ENCODE assay signal across 1 cellular context in the genomic region with DNA sequence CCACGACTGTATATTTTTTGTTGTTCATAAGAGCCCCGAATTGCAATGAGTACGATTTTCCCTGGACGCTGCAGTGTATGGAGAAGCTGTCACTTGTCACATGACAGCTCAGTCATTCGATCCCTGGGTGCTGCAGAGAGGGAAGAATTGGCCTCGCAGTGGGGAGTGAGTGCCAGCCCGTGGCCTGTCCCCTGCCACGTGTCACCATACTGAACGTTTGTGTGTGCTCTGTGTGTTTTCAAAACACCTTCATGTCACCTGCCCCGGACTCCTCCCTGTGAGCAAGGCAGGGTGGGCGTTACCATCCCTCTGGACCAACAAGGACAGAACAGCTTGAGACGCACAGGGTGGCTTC.
TF ChIP-seq lines count a peak whose summit lies in the region.

No MANE protein-coding gene starts in this region.

TF ChIP-seq in WTC11, 78 proteins besides CTCF, POLR2A, EP300 and RAD21:
- TF ChIP-seq, protein P1, sequence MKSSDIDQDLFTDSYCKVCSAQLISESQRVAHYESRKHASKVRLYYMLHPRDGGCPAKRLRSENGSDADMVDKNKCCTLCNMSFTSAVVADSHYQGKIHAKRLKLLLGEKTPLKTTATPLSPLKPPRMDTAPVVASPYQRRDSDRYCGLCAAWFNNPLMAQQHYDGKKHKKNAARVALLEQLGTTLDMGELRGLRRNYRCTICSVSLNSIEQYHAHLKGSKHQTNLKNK (CRISPR knock-in tag; IDR thresholded peaks at IDR 0.05), result no peak
- TF ChIP-seq CBFB (CRISPR knock-in tag; IDR thresholded peaks at IDR 0.05; ENCODE audit: low read depth) (no peak), TCF7 (CRISPR knock-in tag; IDR thresholded peaks at IDR 0.05; ENCODE audit: low read depth) (no peak), TP53 (CRISPR knock-in tag; IDR thresholded peaks at IDR 0.05) (no peak), ZNF317 (CRISPR knock-in tag; IDR thresholded peaks at IDR 0.05; ENCODE audit: borderline replicate concordance, low read depth) (no peak), NR2C2 (CRISPR knock-in tag; IDR thresholded peaks at IDR 0.05) (no peak), ZNF263 (CRISPR knock-in tag; IDR thresholded peaks at IDR 0.05; ENCODE audit: low read depth) (no peak), RORB (CRISPR knock-in tag; IDR thresholded peaks at IDR 0.05) (no peak), ZNF416 (CRISPR knock-in tag; IDR thresholded peaks at IDR 0.05) (no peak)
- TF ChIP-seq, protein P2, sequence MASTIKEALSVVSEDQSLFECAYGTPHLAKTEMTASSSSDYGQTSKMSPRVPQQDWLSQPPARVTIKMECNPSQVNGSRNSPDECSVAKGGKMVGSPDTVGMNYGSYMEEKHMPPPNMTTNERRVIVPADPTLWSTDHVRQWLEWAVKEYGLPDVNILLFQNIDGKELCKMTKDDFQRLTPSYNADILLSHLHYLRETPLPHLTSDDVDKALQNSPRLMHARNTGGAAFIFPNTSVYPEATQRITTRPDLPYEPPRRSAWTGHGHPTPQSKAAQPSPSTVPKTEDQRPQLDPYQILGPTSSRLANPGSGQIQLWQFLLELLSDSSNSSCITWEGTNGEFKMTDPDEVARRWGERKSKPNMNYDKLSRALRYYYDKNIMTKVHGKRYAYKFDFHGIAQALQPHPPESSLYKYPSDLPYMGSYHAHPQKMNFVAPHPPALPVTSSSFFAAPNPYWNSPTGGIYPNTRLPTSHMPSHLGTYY (CRISPR knock-in tag; IDR thresholded peaks at IDR 0.05), result no peak
- TF ChIP-seq, protein P3, sequence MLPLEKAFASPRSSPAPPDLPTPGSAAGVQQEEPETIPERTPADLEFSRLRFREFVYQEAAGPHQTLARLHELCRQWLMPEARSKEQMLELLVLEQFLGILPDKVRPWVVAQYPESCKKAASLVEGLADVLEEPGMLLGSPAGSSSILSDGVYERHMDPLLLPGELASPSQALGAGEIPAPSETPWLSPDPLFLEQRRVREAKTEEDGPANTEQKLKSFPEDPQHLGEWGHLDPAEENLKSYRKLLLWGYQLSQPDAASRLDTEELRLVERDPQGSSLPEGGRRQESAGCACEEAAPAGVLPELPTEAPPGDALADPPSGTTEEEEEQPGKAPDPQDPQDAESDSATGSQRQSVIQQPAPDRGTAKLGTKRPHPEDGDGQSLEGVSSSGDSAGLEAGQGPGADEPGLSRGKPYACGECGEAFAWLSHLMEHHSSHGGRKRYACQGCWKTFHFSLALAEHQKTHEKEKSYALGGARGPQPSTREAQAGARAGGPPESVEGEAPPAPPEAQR (CRISPR knock-in tag; IDR thresholded peaks at IDR 0.05), result no peak
- TF ChIP-seq, protein P4, sequence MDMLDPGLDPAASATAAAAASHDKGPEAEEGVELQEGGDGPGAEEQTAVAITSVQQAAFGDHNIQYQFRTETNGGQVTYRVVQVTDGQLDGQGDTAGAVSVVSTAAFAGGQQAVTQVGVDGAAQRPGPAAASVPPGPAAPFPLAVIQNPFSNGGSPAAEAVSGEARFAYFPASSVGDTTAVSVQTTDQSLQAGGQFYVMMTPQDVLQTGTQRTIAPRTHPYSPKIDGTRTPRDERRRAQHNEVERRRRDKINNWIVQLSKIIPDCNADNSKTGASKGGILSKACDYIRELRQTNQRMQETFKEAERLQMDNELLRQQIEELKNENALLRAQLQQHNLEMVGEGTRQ (CRISPR knock-in tag; IDR thresholded peaks at IDR 0.05), result no peak
- TF ChIP-seq, protein P5, sequence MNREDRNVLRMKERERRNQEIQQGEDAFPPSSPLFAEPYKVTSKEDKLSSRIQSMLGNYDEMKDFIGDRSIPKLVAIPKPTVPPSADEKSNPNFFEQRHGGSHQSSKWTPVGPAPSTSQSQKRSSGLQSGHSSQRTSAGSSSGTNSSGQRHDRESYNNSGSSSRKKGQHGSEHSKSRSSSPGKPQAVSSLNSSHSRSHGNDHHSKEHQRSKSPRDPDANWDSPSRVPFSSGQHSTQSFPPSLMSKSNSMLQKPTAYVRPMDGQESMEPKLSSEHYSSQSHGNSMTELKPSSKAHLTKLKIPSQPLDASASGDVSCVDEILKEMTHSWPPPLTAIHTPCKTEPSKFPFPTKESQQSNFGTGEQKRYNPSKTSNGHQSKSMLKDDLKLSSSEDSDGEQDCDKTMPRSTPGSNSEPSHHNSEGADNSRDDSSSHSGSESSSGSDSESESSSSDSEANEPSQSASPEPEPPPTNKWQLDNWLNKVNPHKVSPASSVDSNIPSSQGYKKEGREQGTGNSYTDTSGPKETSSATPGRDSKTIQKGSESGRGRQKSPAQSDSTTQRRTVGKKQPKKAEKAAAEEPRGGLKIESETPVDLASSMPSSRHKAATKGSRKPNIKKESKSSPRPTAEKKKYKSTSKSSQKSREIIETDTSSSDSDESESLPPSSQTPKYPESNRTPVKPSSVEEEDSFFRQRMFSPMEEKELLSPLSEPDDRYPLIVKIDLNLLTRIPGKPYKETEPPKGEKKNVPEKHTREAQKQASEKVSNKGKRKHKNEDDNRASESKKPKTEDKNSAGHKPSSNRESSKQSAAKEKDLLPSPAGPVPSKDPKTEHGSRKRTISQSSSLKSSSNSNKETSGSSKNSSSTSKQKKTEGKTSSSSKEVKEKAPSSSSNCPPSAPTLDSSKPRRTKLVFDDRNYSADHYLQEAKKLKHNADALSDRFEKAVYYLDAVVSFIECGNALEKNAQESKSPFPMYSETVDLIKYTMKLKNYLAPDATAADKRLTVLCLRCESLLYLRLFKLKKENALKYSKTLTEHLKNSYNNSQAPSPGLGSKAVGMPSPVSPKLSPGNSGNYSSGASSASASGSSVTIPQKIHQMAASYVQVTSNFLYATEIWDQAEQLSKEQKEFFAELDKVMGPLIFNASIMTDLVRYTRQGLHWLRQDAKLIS (CRISPR knock-in tag; IDR thresholded peaks at IDR 0.05; ENCODE audit: borderline replicate concordance), result no peak
- TF ChIP-seq, protein P6, sequence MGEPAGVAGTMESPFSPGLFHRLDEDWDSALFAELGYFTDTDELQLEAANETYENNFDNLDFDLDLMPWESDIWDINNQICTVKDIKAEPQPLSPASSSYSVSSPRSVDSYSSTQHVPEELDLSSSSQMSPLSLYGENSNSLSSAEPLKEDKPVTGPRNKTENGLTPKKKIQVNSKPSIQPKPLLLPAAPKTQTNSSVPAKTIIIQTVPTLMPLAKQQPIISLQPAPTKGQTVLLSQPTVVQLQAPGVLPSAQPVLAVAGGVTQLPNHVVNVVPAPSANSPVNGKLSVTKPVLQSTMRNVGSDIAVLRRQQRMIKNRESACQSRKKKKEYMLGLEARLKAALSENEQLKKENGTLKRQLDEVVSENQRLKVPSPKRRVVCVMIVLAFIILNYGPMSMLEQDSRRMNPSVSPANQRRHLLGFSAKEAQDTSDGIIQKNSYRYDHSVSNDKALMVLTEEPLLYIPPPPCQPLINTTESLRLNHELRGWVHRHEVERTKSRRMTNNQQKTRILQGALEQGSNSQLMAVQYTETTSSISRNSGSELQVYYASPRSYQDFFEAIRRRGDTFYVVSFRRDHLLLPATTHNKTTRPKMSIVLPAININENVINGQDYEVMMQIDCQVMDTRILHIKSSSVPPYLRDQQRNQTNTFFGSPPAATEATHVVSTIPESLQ (CRISPR knock-in tag; IDR thresholded peaks at IDR 0.05), result no peak
